Comparison of ENCODE assay signal across 9 cellular contexts in genomic region chr4:184268574-184269160, GRCh38. TPM values are rescaled to one million over a fixed set of nuclear protein-coding genes. Genes with fewer than 3 reads are reported as not detected.
DNase-seq lines count a peak whose midpoint lies in the region; ATAC-seq and TF ChIP-seq lines count a peak whose summit lies in the region.
"Had no signal": no experiment of that assay in that cellular context is flagged by ENCODE, and none has a peak within 500 bp of the region (broad histone marks: within the 10 kb centered on the region; RNA-seq: fewer than 3 reads in every experiment).

No MANE protein-coding gene starts in this region.

- peak; percentile 3 for TF ChIP-seq CTCF in GM06990 (IDR thresholded peaks at IDR 0.05; ENCODE audit: insufficient read depth, low read length, poor library complexity, severe bottlenecking)
- peak; percentile 19 for TF ChIP-seq CTCF in neural crest cell (conservative IDR thresholded peaks at IDR 0.05)

- no peak overlapping the region for H3K27ac Mint-ChIP-seq in neural crest cell (ENCODE audit: unreplicated experiment)

- DNase-seq in GM06990 (ENCODE audit: extremely low read depth, insufficient read length) (no peak), NAMALWA (ENCODE audit: low spot score) (peak; percentile 51), astrocyte of the hippocampus (ENCODE audit: low read depth, low spot score) (peak; percentile 32), neural crest cell (ENCODE audit: low read depth, low spot score) (no peak), GM19240 (ENCODE audit: insufficient read length, low spot score) (no peak), NCI-H2196 (lab: John Stamatoyannopoulos, UW; ENCODE audit: unreplicated experiment) (no peak), CD1c-positive myeloid dendritic cell (ENCODE audit: extremely low spot score) (no peak), aorta (no peak)
- DNase-seq: KG1 had no signal

- ATAC-seq in aorta (ENCODE audit: low FRiP score) = no peak

- no peaks in the 10 kb centered on the region for H3K36me3 ChIP-seq in GM06990 (ENCODE audit: control insufficient read depth, insufficient read depth, low read length)
- no peaks in the 10 kb centered on the region for H3K36me3 ChIP-seq in aorta (ENCODE audit: control insufficient read depth in 1 of 2, insufficient read depth in 2 of 2, low read length in 1 of 2)

- H3K27me3 Mint-ChIP-seq in neural crest cell (ENCODE audit: low read depth) = no peaks in the 10 kb centered on the region

- no peaks in the 10 kb centered on the region for H3K9me3 ChIP-seq in aorta (ENCODE audit: control insufficient read depth, low read length)

- H3K4me3 ChIP-seq in GM06990 (replicated peaks; ENCODE audit: low read depth, low read length) (peak overlapping the region; percentile 45), aorta (ENCODE audit: low read length in 2 of 2) (peak overlapping the region in 1 of 2 donors; percentile 12)

- no peaks in the 10 kb centered on the region for H3K4me1 ChIP-seq in aorta (ENCODE audit: control insufficient read depth in 1 of 2, insufficient read depth in 2 of 2, low read length in 2 of 2)

- whole genome bisulfite sequencing in aorta, 2 donors = 65% methylated on average over 6 of the region's 6 CpGs

- no peaks in the 10 kb centered on the region for H3K27me3 ChIP-seq in GM06990 (replicated peaks; ENCODE audit: control insufficient read depth, insufficient read depth, low read length)
- no peaks in the 10 kb centered on the region for H3K27me3 ChIP-seq in aorta (ENCODE audit: control insufficient read depth in 1 of 2, insufficient read depth in 2 of 2, low read length in 1 of 2)

- H3K27ac ChIP-seq in aorta (ENCODE audit: low read depth in 1 of 2, low read length in 2 of 2) = no peak overlapping the region

- H3K9me3 Mint-ChIP-seq in neural crest cell = no peaks in the 10 kb centered on the region

- intact Hi-C loops in aorta (cut with DNase I) = loop anchor here (5.0 to 10.0 kb wide), 2 partner anchors 204 to 206 kb away; partner anchors contain the start of gene IRF2 (in 2 of the 2)

- H3K4me3 Mint-ChIP-seq in neural crest cell = no peak overlapping the region

- no peaks in the 10 kb centered on the region for H3K36me3 Mint-ChIP-seq in neural crest cell (ENCODE audit: low read depth)

- H3K4me1 Mint-ChIP-seq in neural crest cell = peaks cover 21% of the 10 kb centered on the region

RNA-seq across cellular contexts. Expression of gene ENPP6, which starts 51.0 kb away (rescaled TPM):
- total RNA-seq in neural crest cell = not detected in 2 replicates
- 1 to 10 TPM in 1 of 2 donors, under 1 TPM in 1; 0.19 to 1.8 TPM for total RNA-seq in aorta
- under 1 TPM in 1 of 2 donors, not detected in 1; 0.13 TPM for polyA plus RNA-seq in aorta

Comparison
In these comparisons a context has a peak if more than half of its experiments do, and no peak if none do; other contexts are left out.
1. DNase-seq: peak in NAMALWA (single experiment) and astrocyte of the hippocampus (single experiment); none in GM06990 (single experiment), neural crest cell (single experiment), GM19240 (single experiment), NCI-H2196 (single experiment), CD1c-positive myeloid dendritic cell (single experiment) and aorta (0 of 2).